Comparison of ENCODE assay signal across 1 cellular context in genomic region chr17:74584307-74584706, GRCh38.
TF ChIP-seq lines count a peak whose summit lies in the region.

No MANE protein-coding gene starts in this region.

TF ChIP-seq in H1, 55 proteins besides CTCF, POLR2A, EP300 and RAD21:
- TF ChIP-seq TAF1 (IDR thresholded peaks at IDR 0.05; ENCODE audit: low read depth, low read length) (no peak), HDAC2 (IDR thresholded peaks at IDR 0.05; ENCODE audit: borderline replicate concordance in 1 of 2, low read depth in 2 of 2, low read length in 2 of 2) (no peak)
- TF ChIP-seq, protein P1, sequence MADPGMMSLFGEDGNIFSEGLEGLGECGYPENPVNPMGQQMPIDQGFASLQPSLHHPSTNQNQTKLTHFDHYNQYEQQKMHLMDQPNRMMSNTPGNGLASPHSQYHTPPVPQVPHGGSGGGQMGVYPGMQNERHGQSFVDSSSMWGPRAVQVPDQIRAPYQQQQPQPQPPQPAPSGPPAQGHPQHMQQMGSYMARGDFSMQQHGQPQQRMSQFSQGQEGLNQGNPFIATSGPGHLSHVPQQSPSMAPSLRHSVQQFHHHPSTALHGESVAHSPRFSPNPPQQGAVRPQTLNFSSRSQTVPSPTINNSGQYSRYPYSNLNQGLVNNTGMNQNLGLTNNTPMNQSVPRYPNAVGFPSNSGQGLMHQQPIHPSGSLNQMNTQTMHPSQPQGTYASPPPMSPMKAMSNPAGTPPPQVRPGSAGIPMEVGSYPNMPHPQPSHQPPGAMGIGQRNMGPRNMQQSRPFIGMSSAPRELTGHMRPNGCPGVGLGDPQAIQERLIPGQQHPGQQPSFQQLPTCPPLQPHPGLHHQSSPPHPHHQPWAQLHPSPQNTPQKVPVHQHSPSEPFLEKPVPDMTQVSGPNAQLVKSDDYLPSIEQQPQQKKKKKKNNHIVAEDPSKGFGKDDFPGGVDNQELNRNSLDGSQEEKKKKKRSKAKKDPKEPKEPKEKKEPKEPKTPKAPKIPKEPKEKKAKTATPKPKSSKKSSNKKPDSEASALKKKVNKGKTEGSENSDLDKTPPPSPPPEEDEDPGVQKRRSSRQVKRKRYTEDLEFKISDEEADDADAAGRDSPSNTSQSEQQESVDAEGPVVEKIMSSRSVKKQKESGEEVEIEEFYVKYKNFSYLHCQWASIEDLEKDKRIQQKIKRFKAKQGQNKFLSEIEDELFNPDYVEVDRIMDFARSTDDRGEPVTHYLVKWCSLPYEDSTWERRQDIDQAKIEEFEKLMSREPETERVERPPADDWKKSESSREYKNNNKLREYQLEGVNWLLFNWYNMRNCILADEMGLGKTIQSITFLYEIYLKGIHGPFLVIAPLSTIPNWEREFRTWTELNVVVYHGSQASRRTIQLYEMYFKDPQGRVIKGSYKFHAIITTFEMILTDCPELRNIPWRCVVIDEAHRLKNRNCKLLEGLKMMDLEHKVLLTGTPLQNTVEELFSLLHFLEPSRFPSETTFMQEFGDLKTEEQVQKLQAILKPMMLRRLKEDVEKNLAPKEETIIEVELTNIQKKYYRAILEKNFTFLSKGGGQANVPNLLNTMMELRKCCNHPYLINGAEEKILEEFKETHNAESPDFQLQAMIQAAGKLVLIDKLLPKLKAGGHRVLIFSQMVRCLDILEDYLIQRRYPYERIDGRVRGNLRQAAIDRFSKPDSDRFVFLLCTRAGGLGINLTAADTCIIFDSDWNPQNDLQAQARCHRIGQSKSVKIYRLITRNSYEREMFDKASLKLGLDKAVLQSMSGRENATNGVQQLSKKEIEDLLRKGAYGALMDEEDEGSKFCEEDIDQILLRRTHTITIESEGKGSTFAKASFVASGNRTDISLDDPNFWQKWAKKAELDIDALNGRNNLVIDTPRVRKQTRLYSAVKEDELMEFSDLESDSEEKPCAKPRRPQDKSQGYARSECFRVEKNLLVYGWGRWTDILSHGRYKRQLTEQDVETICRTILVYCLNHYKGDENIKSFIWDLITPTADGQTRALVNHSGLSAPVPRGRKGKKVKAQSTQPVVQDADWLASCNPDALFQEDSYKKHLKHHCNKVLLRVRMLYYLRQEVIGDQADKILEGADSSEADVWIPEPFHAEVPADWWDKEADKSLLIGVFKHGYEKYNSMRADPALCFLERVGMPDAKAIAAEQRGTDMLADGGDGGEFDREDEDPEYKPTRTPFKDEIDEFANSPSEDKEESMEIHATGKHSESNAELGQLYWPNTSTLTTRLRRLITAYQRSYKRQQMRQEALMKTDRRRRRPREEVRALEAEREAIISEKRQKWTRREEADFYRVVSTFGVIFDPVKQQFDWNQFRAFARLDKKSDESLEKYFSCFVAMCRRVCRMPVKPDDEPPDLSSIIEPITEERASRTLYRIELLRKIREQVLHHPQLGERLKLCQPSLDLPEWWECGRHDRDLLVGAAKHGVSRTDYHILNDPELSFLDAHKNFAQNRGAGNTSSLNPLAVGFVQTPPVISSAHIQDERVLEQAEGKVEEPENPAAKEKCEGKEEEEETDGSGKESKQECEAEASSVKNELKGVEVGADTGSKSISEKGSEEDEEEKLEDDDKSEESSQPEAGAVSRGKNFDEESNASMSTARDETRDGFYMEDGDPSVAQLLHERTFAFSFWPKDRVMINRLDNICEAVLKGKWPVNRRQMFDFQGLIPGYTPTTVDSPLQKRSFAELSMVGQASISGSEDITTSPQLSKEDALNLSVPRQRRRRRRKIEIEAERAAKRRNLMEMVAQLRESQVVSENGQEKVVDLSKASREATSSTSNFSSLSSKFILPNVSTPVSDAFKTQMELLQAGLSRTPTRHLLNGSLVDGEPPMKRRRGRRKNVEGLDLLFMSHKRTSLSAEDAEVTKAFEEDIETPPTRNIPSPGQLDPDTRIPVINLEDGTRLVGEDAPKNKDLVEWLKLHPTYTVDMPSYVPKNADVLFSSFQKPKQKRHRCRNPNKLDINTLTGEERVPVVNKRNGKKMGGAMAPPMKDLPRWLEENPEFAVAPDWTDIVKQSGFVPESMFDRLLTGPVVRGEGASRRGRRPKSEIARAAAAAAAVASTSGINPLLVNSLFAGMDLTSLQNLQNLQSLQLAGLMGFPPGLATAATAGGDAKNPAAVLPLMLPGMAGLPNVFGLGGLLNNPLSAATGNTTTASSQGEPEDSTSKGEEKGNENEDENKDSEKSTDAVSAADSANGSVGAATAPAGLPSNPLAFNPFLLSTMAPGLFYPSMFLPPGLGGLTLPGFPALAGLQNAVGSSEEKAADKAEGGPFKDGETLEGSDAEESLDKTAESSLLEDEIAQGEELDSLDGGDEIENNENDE (IDR thresholded peaks at IDR 0.05; ENCODE audit: insufficient replicate concordance, low read length): no peak
